10 cellular contexts compared by ENCODE assay signal in genomic region chr14:68403794-68404522, GRCh38.
A peak's percentile ranks its signal among the peaks of the same experiment; 100 is the strongest.
DNase-seq lines count a peak whose midpoint lies in the region; TF ChIP-seq lines count a peak whose summit lies in the region.
"Had no signal": no experiment of that assay in that cellular context is flagged by ENCODE, and none has a peak within 500 bp of the region (broad histone marks: within the 10 kb centered on the region; RNA-seq: fewer than 3 reads in every experiment).

No MANE protein-coding gene starts in this region.

- H3K4me1 ChIP-seq in stomach, result peaks cover 0 to 60% (median 29%) of the 10 kb centered on the region in 4 donors

- no peak for TF ChIP-seq POLR2A in stomach (IDR thresholded peaks at IDR 0.05)

- H3K27ac ChIP-seq in epithelial cell of prostate, result peak overlapping the region; percentile 94
- H3K27ac ChIP-seq in stomach, result peak overlapping the region in 3 of 5 donors; percentile 17 to 65 (median 40)

- DNase-seq in GM12865 (ENCODE audit: low read depth) (peak; percentile 56), MV-4-11 (lab: John Stamatoyannopoulos, UW) (peak; percentile 39), epithelial cell of prostate (ENCODE audit: low read depth, low spot score) (no peak), stomach (no peak), HUDEP-2 (lab: John Stamatoyannopoulos, UW; ENCODE audit: unreplicated experiment in 76 of 76) (no peak), dermis blood vessel endothelial cell (no peak), SKM-1 treated with dmso at 0.1 percent for 144 hours (lab: John Stamatoyannopoulos, UW; ENCODE audit: unreplicated experiment) (no peak)
- DNase-seq: activated CD8-positive, alpha-beta memory T cell treated with anti-CD3 and anti-CD28 coated beads, Interleukin-2, amount 50 U/mL, for 48 hours; DMS153; NCI-H146 had no signal

- H3K9me3 ChIP-seq in stomach, result no peaks in the 10 kb centered on the region

- whole genome bisulfite sequencing in stomach, 5 donors, result 76 to 83% (median 82%) methylated on average over 1 of the region's 1 CpG

- intact Hi-C loops in stomach (cut with DNase I; ENCODE audit: low total_unique reads), result no loop called here

- H3K4me3 ChIP-seq in GM12865 (ENCODE audit: low read depth, low read length) (peak overlapping the region; percentile 55), stomach (no peak overlapping the region)

- H3K36me3 ChIP-seq in stomach, result no peaks in the 10 kb centered on the region

- no peaks in the 10 kb centered on the region for H3K27me3 ChIP-seq in stomach

- TF ChIP-seq EP300 in stomach (IDR thresholded peaks at IDR 0.05), result no peak

- TF ChIP-seq CTCF in GM12865 (IDR thresholded peaks at IDR 0.05; ENCODE audit: insufficient read depth, low read depth, low read length, missing control alignments) (no peak), stomach (IDR thresholded peaks at IDR 0.05) (no peak)

Comparison
In these comparisons a context has a peak if more than half of its experiments do, and no peak if none do; other contexts are left out.
1. DNase-seq: peak in GM12865 (single experiment) and MV-4-11 (single experiment); none in epithelial cell of prostate (single experiment), stomach (single experiment), HUDEP-2 (0 of 76), dermis blood vessel endothelial cell (single experiment) and SKM-1 treated with dmso at 0.1 percent for 144 hours (single experiment).